In genomic region chr3:185717121-185717520, GRCh38 we compare ENCODE assay signal across 12 cellular contexts.
DNase-seq lines count a peak whose midpoint lies in the region; ATAC-seq and TF ChIP-seq lines count a peak whose summit lies in the region.
"Had no signal": no experiment of that assay in that cellular context is flagged by ENCODE, and none has a peak within 500 bp of the region (broad histone marks: within the 10 kb centered on the region; RNA-seq: fewer than 3 reads in every experiment).

No MANE protein-coding gene starts in this region.

- no peak for ATAC-seq in WTC11
- peak; percentile 6 to 56 for ATAC-seq in upper lobe of left lung (ENCODE audit: low FRiP score in 2 of 2)
- ATAC-seq in HG02678 (IDR thresholded peaks at IDR 0.05; ENCODE audit: unreplicated experiment), result no peak
- no peak for ATAC-seq in HG02970 (IDR thresholded peaks at IDR 0.05; ENCODE audit: low FRiP score, unreplicated experiment)
- no peak for ATAC-seq in GM18517 (IDR thresholded peaks at IDR 0.05; ENCODE audit: unreplicated experiment)
- ATAC-seq: stimulated activated memory B cell treated with anti-CD40 and anti-IgM and Interleukin-4, amounts not matched to agents 10 μg/mL and 1 μg/mL and 100 μg/mL, for 72 hours had no signal

- TF ChIP-seq EP300 in upper lobe of left lung (IDR thresholded peaks at IDR 0.05), result no peak

- no peaks in the 10 kb centered on the region for H3K27me3 ChIP-seq in breast epithelium
- no peaks in the 10 kb centered on the region for H3K27me3 ChIP-seq in upper lobe of left lung
- H3K27me3 ChIP-seq: heart left ventricle had no signal

- H3K9me3 Mint-ChIP-seq in MCF 10A (ENCODE audit: unreplicated experiment), result no peaks in the 10 kb centered on the region
- peaks cover 6% of the 10 kb centered on the region; the same call in 1 of the 2 replicates for H3K9me3 Mint-ChIP-seq in WTC11
- peaks cover 7% of the 10 kb centered on the region for H3K9me3 Mint-ChIP-seq in glutamatergic neuron (ENCODE audit: unreplicated experiment)
- H3K9me3 Mint-ChIP-seq: stimulated activated memory B cell treated with anti-CD40 and anti-IgM and Interleukin-4, amounts not matched to agents 10 μg/mL and 1 μg/mL and 100 μg/mL, for 72 hours; T-helper 1 cell treated with Interleukin-12 subunit alpha and Interleukin-12 subunit beta and Interleukin-4 antibody, amounts not matched to agents 30 μg/mL and 1 μg/mL, for 36 hours had no signal

- TF ChIP-seq POLR2A in breast epithelium (IDR thresholded peaks at IDR 0.05), result no peak
- no peak for TF ChIP-seq POLR2A in upper lobe of left lung (IDR thresholded peaks at IDR 0.05)

- no peaks in the 10 kb centered on the region for H3K36me3 ChIP-seq in breast epithelium
- H3K36me3 ChIP-seq in upper lobe of left lung, result no peaks in the 10 kb centered on the region
- H3K36me3 ChIP-seq: heart left ventricle had no signal

- peaks cover 55% of the 10 kb centered on the region for H3K4me1 Mint-ChIP-seq in MCF 10A (ENCODE audit: insufficient read depth, unreplicated experiment)
- peaks cover 80% of the 10 kb centered on the region for H3K4me1 Mint-ChIP-seq in WTC11
- peaks cover 43% of the 10 kb centered on the region for H3K4me1 Mint-ChIP-seq in glutamatergic neuron (ENCODE audit: low read depth, unreplicated experiment)
- H3K4me1 Mint-ChIP-seq: stimulated activated memory B cell treated with anti-CD40 and anti-IgM and Interleukin-4, amounts not matched to agents 10 μg/mL and 1 μg/mL and 100 μg/mL, for 72 hours had no signal

- H3K4me1 ChIP-seq in breast epithelium (no peaks in the 10 kb centered on the region), upper lobe of left lung (peaks cover 0 to 30% (median 17%) of the 10 kb centered on the region in 4 donors)

- intact Hi-C loops in MCF 10A (cut with micrococcal nuclease), result no loop called here
- intact Hi-C loops in breast epithelium (cut with DNase I; ENCODE audit: low total_unique reads), result no loop called here

- peak; percentile 74 for DNase-seq in MCF 10A (ENCODE audit: unreplicated experiment)
- DNase-seq in breast epithelium (ENCODE audit: low spot score in 2 of 2), result no peak
- no peak for DNase-seq in WTC11 (ENCODE audit: low spot score)
- DNase-seq in glutamatergic neuron, result no peak
- DNase-seq in upper lobe of left lung, result no peak
- DNase-seq: heart left ventricle, NCI-H1417 had no signal

- BruUV-seq in MCF 10A (replicated peaks; lab: Mats Ljungman, UMichigan), result no TSS peak

- H3K27ac ChIP-seq in breast epithelium (no peak overlapping the region), upper lobe of left lung (peak overlapping the region in 2 of 4 donors; percentile 13 to 36)
- H3K27ac ChIP-seq: heart left ventricle had no signal

- H3K27ac Mint-ChIP-seq in MCF 10A (ENCODE audit: low read depth, unreplicated experiment) (peak overlapping the region; percentile 96), WTC11 (peak overlapping the region; percentile 86), glutamatergic neuron (ENCODE audit: unreplicated experiment) (peak overlapping the region; percentile 74)
- H3K27ac Mint-ChIP-seq: stimulated activated memory B cell treated with anti-CD40 and anti-IgM and Interleukin-4, amounts not matched to agents 10 μg/mL and 1 μg/mL and 100 μg/mL, for 72 hours; T-helper 1 cell treated with Interleukin-12 subunit alpha and Interleukin-12 subunit beta and Interleukin-4 antibody, amounts not matched to agents 30 μg/mL and 1 μg/mL, for 36 hours had no signal

- TF ChIP-seq CTCF in MCF 10A (IDR thresholded peaks at IDR 0.05; ENCODE audit: unreplicated experiment), result no peak
- no peak for TF ChIP-seq CTCF in breast epithelium (IDR thresholded peaks at IDR 0.05)
- no peak for TF ChIP-seq CTCF in WTC11 (IDR thresholded peaks at IDR 0.05)
- no peak for TF ChIP-seq CTCF in glutamatergic neuron (IDR thresholded peaks at IDR 0.05; ENCODE audit: partially characterized antibody, unreplicated experiment)
- no peak for TF ChIP-seq CTCF in upper lobe of left lung (IDR thresholded peaks at IDR 0.05)

- CTCF ChIA-PET in MCF 10A (lab: Yijun Ruan, JAX) (interaction anchor here (0.6 to 2.0 kb wide), 8 partner anchors 15 to 1198 kb away, joined by 3 to 14 read pairs (median 3); partner anchors contain the start of gene TRA2B), WTC11 (lab: Charles Lee) (interaction anchor here (1.1 to 1.5 kb wide), 3 partner anchors 51 to 226 kb away, joined by 3 to 8 read pairs (median 4); no protein-coding TSS in a partner anchor)

- H3K4me3 ChIP-seq in breast epithelium (no peak overlapping the region), upper lobe of left lung (no peak overlapping the region)
- H3K4me3 ChIP-seq: heart left ventricle had no signal

- H3K9me3 ChIP-seq in breast epithelium (no peaks in the 10 kb centered on the region), upper lobe of left lung (no peaks in the 10 kb centered on the region)
- H3K9me3 ChIP-seq: heart left ventricle had no signal

- H3K27me3 Mint-ChIP-seq in MCF 10A (ENCODE audit: insufficient read depth, unreplicated experiment), result no peaks in the 10 kb centered on the region
- no peaks in the 10 kb centered on the region for H3K27me3 Mint-ChIP-seq in WTC11 (ENCODE audit: low read depth)
- no peaks in the 10 kb centered on the region for H3K27me3 Mint-ChIP-seq in glutamatergic neuron (ENCODE audit: unreplicated experiment)

- H3K36me3 Mint-ChIP-seq in MCF 10A (ENCODE audit: insufficient read depth, unreplicated experiment) (peaks cover 29% of the 10 kb centered on the region), WTC11 (no peaks in the 10 kb centered on the region), glutamatergic neuron (ENCODE audit: unreplicated experiment) (no peaks in the 10 kb centered on the region)
- H3K36me3 Mint-ChIP-seq: stimulated activated memory B cell treated with anti-CD40 and anti-IgM and Interleukin-4, amounts not matched to agents 10 μg/mL and 1 μg/mL and 100 μg/mL, for 72 hours had no signal

- 30 to 45% methylated on average over 4 of the region's 4 CpGs for WGBS in upper lobe of left lung, 2 donors

- POLR2A ChIA-PET in MCF 10A (lab: Yijun Ruan, JAX), result interaction anchor here (0.6 to 8.3 kb wide), 27 partner anchors 7 to 227 kb away, joined by 3 to 105 read pairs (median 4); partner anchors contain the start of gene TRA2B
- POLR2A ChIA-PET in WTC11 (lab: Charles Lee), result interaction anchor here (0.8 kb wide), 1 partner anchor 8 kb away, joined by 3 read pairs; no protein-coding TSS in a partner anchor

- H3K4me3 Mint-ChIP-seq in MCF 10A (ENCODE audit: unreplicated experiment), result peak overlapping the region; percentile 40
- no peak overlapping the region for H3K4me3 Mint-ChIP-seq in WTC11
- H3K4me3 Mint-ChIP-seq in glutamatergic neuron (ENCODE audit: unreplicated experiment), result peak overlapping the region; percentile 1
- H3K4me3 Mint-ChIP-seq: stimulated activated memory B cell treated with anti-CD40 and anti-IgM and Interleukin-4, amounts not matched to agents 10 μg/mL and 1 μg/mL and 100 μg/mL, for 72 hours; T-helper 1 cell treated with Interleukin-12 subunit alpha and Interleukin-12 subunit beta and Interleukin-4 antibody, amounts not matched to agents 30 μg/mL and 1 μg/mL, for 36 hours had no signal

TF ChIP-seq in WTC11, 78 proteins besides CTCF, POLR2A, EP300 and RAD21:
- peak; percentile 65 for TF ChIP-seq GABPB1 (CRISPR knock-in tag; IDR thresholded peaks at IDR 0.05)
- no peak for TF ChIP-seq SP1 (CRISPR knock-in tag; conservative IDR thresholded peaks at IDR 0.05)
TF ChIP-seq in WTC11: peak in this region for 1.

Comparison
In these comparisons a context has a peak if more than half of its experiments do, and no peak if none do; other contexts are left out.
1. ATAC-seq: peak in upper lobe of left lung (2 of 2); none in WTC11 (single experiment), HG02678 (single experiment), HG02970 (single experiment) and GM18517 (single experiment).
2. Peak in every context shown above with its lines, with median percentiles within 50 percentile points of each other: H3K27ac Mint-ChIP-seq.